In the genomic region with DNA sequence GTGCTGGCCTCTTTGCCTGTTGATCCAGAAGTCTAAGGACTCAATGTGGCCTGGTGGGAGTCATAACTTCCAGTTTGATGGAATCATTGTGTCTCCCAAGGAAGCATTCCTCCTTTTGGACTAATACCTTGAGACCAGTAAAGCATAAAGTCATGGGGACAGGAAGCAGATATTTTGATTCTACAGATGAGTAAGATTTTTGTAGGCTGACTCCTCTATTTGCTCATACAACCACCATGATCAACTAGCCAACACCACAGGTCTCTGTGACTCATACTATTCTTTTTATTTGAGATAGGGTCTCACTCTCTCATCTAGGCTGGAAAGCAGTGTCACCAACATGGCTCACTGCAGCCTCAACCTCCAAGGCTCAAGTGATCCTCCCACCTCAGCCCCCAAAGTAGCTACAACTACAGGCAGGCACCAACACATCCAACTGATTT, we compare ENCODE assay signal across 15 cellular contexts. TPM values are rescaled to one million over a fixed set of nuclear protein-coding genes. Genes with fewer than 3 reads are reported as not detected.
DNase-seq lines count a peak whose midpoint lies in the region; ATAC-seq, FAIRE-seq and TF ChIP-seq lines count a peak whose summit lies in the region.
"Had no signal": no experiment of that assay in that cellular context is flagged by ENCODE, and none has a peak within 500 bp of the region (broad histone marks: within the 10 kb centered on the region; RNA-seq: fewer than 3 reads in every experiment).

No MANE protein-coding gene starts in this region.

- H3K36me3 Mint-ChIP-seq in activated T-cell treated with anti-CD3 and anti-CD28 coated beads, Interleukin-2, amount 50 U/mL, for 4 hours (ENCODE audit: insufficient read depth): no peaks in the 10 kb centered on the region
- H3K36me3 Mint-ChIP-seq: stimulated activated naive B cell treated with anti-CD40 and anti-IgM and Interleukin-4, amounts not matched to agents 10 μg/mL and 1 μg/mL and 100 μg/mL, for 72 hours had no signal

- H3K9me3 ChIP-seq in GM12878 (replicated peaks; ENCODE audit: control insufficient read depth, insufficient read depth, low read length) (no peaks in the 10 kb centered on the region), skeletal muscle satellite cell (replicated peaks; ENCODE audit: low read length) (no peaks in the 10 kb centered on the region)

- H4K20me1 ChIP-seq in GM12878 (ENCODE audit: control insufficient read depth, insufficient read depth): no peaks in the 10 kb centered on the region

- in situ Hi-C loops in GM12878 (cut with MboI): no loop called here

- intact Hi-C loops in GM12878 (cut with micrococcal nuclease; ENCODE audit: unreplicated experiment): no loop called here

- H2AFZ ChIP-seq in GM12878 (ENCODE audit: control insufficient read depth, low read depth, low read length): no peak overlapping the region

- H3K4me3 Mint-ChIP-seq in activated T-cell treated with anti-CD3 and anti-CD28 coated beads, Interleukin-2, amount 50 U/mL, for 4 hours: peak overlapping the region; percentile 38
- H3K4me3 Mint-ChIP-seq: stimulated activated naive B cell treated with anti-CD40 and anti-IgM and Interleukin-4, amounts not matched to agents 10 μg/mL and 1 μg/mL and 100 μg/mL, for 72 hours had no signal

- H3K9me3 Mint-ChIP-seq in activated T-cell treated with anti-CD3 and anti-CD28 coated beads, Interleukin-2, amount 50 U/mL, for 4 hours: no peaks in the 10 kb centered on the region
- H3K9me3 Mint-ChIP-seq: stimulated activated naive B cell treated with anti-CD40 and anti-IgM and Interleukin-4, amounts not matched to agents 10 μg/mL and 1 μg/mL and 100 μg/mL, for 72 hours had no signal

- H3K4me3 ChIP-seq in GM12878: no peak overlapping the region
- no peak overlapping the region for H3K4me3 ChIP-seq in skeletal muscle satellite cell (ENCODE audit: low read length)

- RAD21 ChIA-PET in GM12878 (lab: Charles Lee; ENCODE audit: unreplicated experiment): no interaction called here

- no peak for TF ChIP-seq EP300 in GM12878 (IDR thresholded peaks at IDR 0.05; ENCODE audit: borderline replicate concordance in 1 of 2, control insufficient read depth in 1 of 2, low read depth in 2 of 2, low read length in 2 of 2)

- TF ChIP-seq POLR2A in GM12878 (IDR thresholded peaks at IDR 0.05; ENCODE audit: low read depth, low read length): no peak

- no peak overlapping the region for H3K4me2 ChIP-seq in GM12878 (ENCODE audit: control insufficient read depth, insufficient read depth)
- peak overlapping the region; percentile 39 for H3K4me2 ChIP-seq in skeletal muscle satellite cell (ENCODE audit: low read length)

- H3K4me1 Mint-ChIP-seq in activated T-cell treated with anti-CD3 and anti-CD28 coated beads, Interleukin-2, amount 50 U/mL, for 4 hours (ENCODE audit: low read depth): peaks cover 62% of the 10 kb centered on the region

- SMC1A ChIA-PET in GM12878 (lab: Charles Lee; ENCODE audit: uncharacterized antibody, unreplicated experiment): interaction anchor here (1.5 kb wide), 1 partner anchor 14 kb away, joined by 5 read pairs; no protein-coding TSS in a partner anchor

- DNase-seq in activated T-cell treated with anti-CD3 and anti-CD28 coated beads, Interleukin-2, amount 50 U/mL, for 4 hours: no peak
- DNase-seq in activated T-cell treated with anti-CD3 and anti-CD28 coated beads for 4 hours (no peak), M059J (ENCODE audit: low read depth) (peak; percentile 94), GM12878 (ENCODE audit: low read depth, low spot score) (no peak), anterior cingulate cortex (lab: John Stamatoyannopoulos, UW) (no peak), ecto neural progenitor cell (ENCODE audit: low spot score) (no peak)
- DNase-seq: AML-193; left cardiac atrium; NCI-H510A treated with DMSO at 0.1 percent for 48 hours; stimulated activated CD4-positive, alpha-beta T cell treated with anti-CD3 and anti-CD28 coated beads, Interleukin-12 subunit alpha, Interleukin-12 subunit beta, amount 100 ng/mL, for 4 hours; stimulated activated naive B cell treated with anti-CD40 and anti-IgM and Interleukin-4, amounts not matched to agents 10 μg/mL and 1 μg/mL and 100 μg/mL, for 72 hours had no signal

- H3K4me1 ChIP-seq in GM12878 (ENCODE audit: control insufficient read depth, insufficient read depth, low read length): peaks cover 21% of the 10 kb centered on the region
- peaks cover 76% of the 10 kb centered on the region for H3K4me1 ChIP-seq in skeletal muscle satellite cell (ENCODE audit: control insufficient read depth, insufficient read depth, low read length)

- H3K27ac ChIP-seq in GM12878 (ENCODE audit: control insufficient read depth, insufficient read depth): no peak overlapping the region

- no peak for TF ChIP-seq CTCF in GM12878 (IDR thresholded peaks at IDR 0.05 in 2 of 3, conservative IDR thresholded peaks at IDR 0.05 in 1 of 3; ENCODE audit: control insufficient read depth in 2 of 3, extremely low read depth in 1 of 3, insufficient read depth in 1 of 3, low read depth in 3 of 3, low read length in 3 of 3)

- POLR2A ChIA-PET in GM12878 (lab: Charles Lee): interaction anchor here (0.7 kb wide), 1 partner anchor 1958 kb away, joined by 6 read pairs; no protein-coding TSS in a partner anchor

- TF ChIP-seq RAD21 in GM12878 (IDR thresholded peaks at IDR 0.05; ENCODE audit: insufficient read depth, low read depth, low read length): no peak

- H3K9ac ChIP-seq in GM12878 (ENCODE audit: control insufficient read depth, insufficient read depth, low read length) (no peak overlapping the region), skeletal muscle satellite cell (ENCODE audit: low read depth, low read length) (peak overlapping the region; percentile 31)

- BruUV-seq in GM12878 (replicated peaks; lab: Mats Ljungman, UMichigan): no TSS peak

- FAIRE-seq in GM12878 (lab: Jason Lieb, UNC): no peak

- H3K79me2 ChIP-seq in GM12878 (ENCODE audit: control insufficient read depth, insufficient read depth, low read length): no peaks in the 10 kb centered on the region

- H3K27me3 Mint-ChIP-seq in activated T-cell treated with anti-CD3 and anti-CD28 coated beads, Interleukin-2, amount 50 U/mL, for 4 hours (ENCODE audit: low read depth): peaks cover 21% of the 10 kb centered on the region

- no peaks in the 10 kb centered on the region for H3K36me3 ChIP-seq in GM12878 (ENCODE audit: control insufficient read depth in 2 of 2, insufficient read depth in 2 of 2, low read length in 1 of 2)
- H3K36me3 ChIP-seq in skeletal muscle satellite cell (ENCODE audit: insufficient read depth, low read length): no peaks in the 10 kb centered on the region

- CTCF ChIA-PET in GM12878 (lab: Yijun Ruan, JAX): interaction anchor here (1.3 to 1.5 kb wide), 2 partner anchors 14 to 87 kb away, joined by 3 to 4 read pairs; no protein-coding TSS in a partner anchor

- H3K27me3 ChIP-seq in GM12878 (replicated peaks in 1 of 2; ENCODE audit: control insufficient read depth in 2 of 2, insufficient read depth in 2 of 2, low read length in 1 of 2) (peaks cover 0 to 5% of the 10 kb centered on the region in 2 experiments; a peak in 2 of 4 replicates), skeletal muscle satellite cell (ENCODE audit: control insufficient read depth, insufficient read depth, low read length) (no peaks in the 10 kb centered on the region)

- peak; percentile 74 to 80 for ATAC-seq in activated T-cell treated with anti-CD3 and anti-CD28 coated beads, Interleukin-2, amount 50 U/mL, for 4 hours
- ATAC-seq in GM12878 (peak; percentile 12), GM21723 (IDR thresholded peaks at IDR 0.05; ENCODE audit: unreplicated experiment) (no peak)
- ATAC-seq: left cardiac atrium had no signal

RNA-seq across cellular contexts. Expression of gene MT2A, which starts 6.2 kb away (rescaled TPM):
- total RNA-seq in activated T-cell treated with anti-CD3 and anti-CD28 coated beads, Interleukin-2, amount 50 U/mL, for 4 hours: 100 to 1,000 TPM; 186 to 438 (median 301) TPM
- 521 and 535 TPM in 2 replicates for total RNA-seq in M059J (2014; rRNA removed; shearing (Covaris generic))
- 5.4 and 5.6 TPM in 2 replicates for total RNA-seq in GM12878 (2013; cell fraction: nucleolus; rRNA removed)
- 19.0 and 20.1 TPM in 2 replicates for total RNA-seq in GM12878 (2014; rRNA removed)
- 10.7 and 12.7 TPM in 2 replicates for total RNA-seq in GM12878 (2014; rRNA removed; fragmentation: Illumina TruSeq; extraction: Trizol)
- 44.8 and 54.8 TPM in 2 replicates for total RNA-seq in GM12878 (2021)
- polyA plus RNA-seq in GM12878 (2011; ENCODE audit: low read depth): 2.0 TPM
- polyA plus RNA-seq in GM12878 (2011; rRNA removed): 8.1 and 11.3 TPM in 2 replicates
- 17.2 and 28.6 TPM in 2 replicates for polyA plus RNA-seq in GM12878 (2011; cell fraction: cytosol; rRNA removed)
- 19.9 and 26.7 TPM in 2 replicates for polyA plus RNA-seq in GM12878 (2011; cell fraction: nucleus; rRNA removed)
- polyA plus RNA-seq in GM12878 (2012): 36.2 and 51.8 TPM in 2 replicates
- polyA plus RNA-seq in GM12878 (2014; fragmentation: Illumina TruSeq; extraction: Trizol): 0.41 and 7.3 TPM in 2 replicates
- polyA plus RNA-seq in GM12878 (2014; fragmentation: Nextera tagmentation; extraction: Ambion mirVana): 10 to 100 TPM; 56.3 to 75.3 TPM
- polyA plus RNA-seq in GM12878 (2014; rRNA removed): 52.3 and 59.0 TPM in 2 replicates
- 100 to 1,000 TPM; 270 to 271 TPM for polyA plus RNA-seq in GM12878 (2016; fragmentation: Nextera tagmentation; extraction: Ambion mirVana)
- polyA minus RNA-seq in GM12878 (2011; rRNA and poly(A)+ RNA removed): 6.4 and 16.9 TPM in 2 replicates
- 22.2 and 29.9 TPM in 2 replicates for polyA minus RNA-seq in GM12878 (2011; cell fraction: cytosol; rRNA and poly(A)+ RNA removed)
- polyA minus RNA-seq in GM12878 (2011; cell fraction: nucleus; rRNA and poly(A)+ RNA removed): 6.8 and 8.8 TPM in 2 replicates
- total RNA-seq in skeletal muscle satellite cell (2012; rRNA removed): 524 and 636 TPM in 2 replicates
- polyA plus RNA-seq: neural cell had no signal

RNA-seq across cellular contexts. Expression of gene MT1E, which starts 11.0 kb away (rescaled TPM):
- 100 to 1,000 TPM in 1 of 3 donors, 10 to 100 TPM in 2; 49.1 to 122 (median 71.4) TPM for total RNA-seq in activated T-cell treated with anti-CD3 and anti-CD28 coated beads, Interleukin-2, amount 50 U/mL, for 4 hours
- 89.2 and 89.4 TPM in 2 replicates for total RNA-seq in M059J (2014; rRNA removed; shearing (Covaris generic))
- total RNA-seq in GM12878 (2013; cell fraction: nucleolus; rRNA removed): not detected in 2 replicates
- total RNA-seq in GM12878 (2014; rRNA removed) (10.0 and 11.0 TPM in 2 replicates), GM12878 (2014; rRNA removed; fragmentation: Illumina TruSeq; extraction: Trizol) (7.6 and 7.9 TPM in 2 replicates), GM12878 (2021) (10.6 and 12.7 TPM in 2 replicates)
- not detected for polyA plus RNA-seq in GM12878 (2011; ENCODE audit: low read depth)
- polyA plus RNA-seq in GM12878 (2011; rRNA removed) (16.8 and 18.2 TPM in 2 replicates), GM12878 (2014; fragmentation: Illumina TruSeq; extraction: Trizol) (0.48 and 5.8 TPM in 2 replicates), GM12878 (2014; fragmentation: Nextera tagmentation; extraction: Ambion mirVana) (10 to 100 TPM; 17.7 to 20.7 TPM), GM12878 (2014; rRNA removed) (16.2 and 18.8 TPM in 2 replicates), GM12878 (2016; fragmentation: Nextera tagmentation; extraction: Ambion mirVana) (10 to 100 TPM; 20.1 to 22.3 TPM)
- 75.7 and 90.2 TPM in 2 replicates for polyA plus RNA-seq in GM12878 (2011; cell fraction: cytosol; rRNA removed)
- polyA plus RNA-seq in GM12878 (2011; cell fraction: nucleus; rRNA removed): 49.1 and 65.0 TPM in 2 replicates
- polyA plus RNA-seq in GM12878 (2012): 3.3 and 5.2 TPM in 2 replicates
- 11.3 and 52.1 TPM in 2 replicates for polyA minus RNA-seq in GM12878 (2011; rRNA and poly(A)+ RNA removed)
- polyA minus RNA-seq in GM12878 (2011; cell fraction: cytosol; rRNA and poly(A)+ RNA removed): 19.8 and 20.5 TPM in 2 replicates
- 8.7 and 9.7 TPM in 2 replicates for polyA minus RNA-seq in GM12878 (2011; cell fraction: nucleus; rRNA and poly(A)+ RNA removed)
- total RNA-seq in skeletal muscle satellite cell (2012; rRNA removed): 578 and 773 TPM in 2 replicates
- total RNA-seq: SK-MEL-5 had no signal
- polyA plus RNA-seq: neural cell had no signal

RNA-seq across cellular contexts. Expression of gene MT1M, which starts 17.9 kb away (rescaled TPM):
- total RNA-seq in activated T-cell treated with anti-CD3 and anti-CD28 coated beads, Interleukin-2, amount 50 U/mL, for 4 hours: under 1 TPM in 1 of 3 donors, not detected in 2; 0.48 TPM
- total RNA-seq in M059J (2014; rRNA removed; shearing (Covaris generic)): 0.22 and 1.4 TPM in 2 replicates
- total RNA-seq in GM12878 (2013; cell fraction: nucleolus; rRNA removed): not detected in 2 replicates
- total RNA-seq in GM12878 (2014; rRNA removed) (not detected in 2 replicates), GM12878 (2014; rRNA removed; fragmentation: Illumina TruSeq; extraction: Trizol) (not detected in 2 replicates), GM12878 (2021) (not detected in 2 replicates)
- not detected for polyA plus RNA-seq in GM12878 (2011; ENCODE audit: low read depth)
- polyA plus RNA-seq in GM12878 (2011; rRNA removed) (not detected in 2 replicates), GM12878 (2014; fragmentation: Illumina TruSeq; extraction: Trizol) (not detected in 2 replicates), GM12878 (2014; fragmentation: Nextera tagmentation; extraction: Ambion mirVana) (not detected), GM12878 (2014; rRNA removed) (not detected in 2 replicates), GM12878 (2016; fragmentation: Nextera tagmentation; extraction: Ambion mirVana) (not detected)
- not detected in 2 replicates for polyA plus RNA-seq in GM12878 (2011; cell fraction: cytosol; rRNA removed)
- not detected in 2 replicates for polyA plus RNA-seq in GM12878 (2011; cell fraction: nucleus; rRNA removed)
- polyA plus RNA-seq in GM12878 (2012): not detected in 2 replicates
- polyA minus RNA-seq in GM12878 (2011; rRNA and poly(A)+ RNA removed): not detected in 2 replicates
- polyA minus RNA-seq in GM12878 (2011; cell fraction: cytosol; rRNA and poly(A)+ RNA removed): not detected in 2 replicates
- polyA minus RNA-seq in GM12878 (2011; cell fraction: nucleus; rRNA and poly(A)+ RNA removed): not detected in 2 replicates
- total RNA-seq in skeletal muscle satellite cell (2012; rRNA removed): 6.3 and 10.0 TPM in 2 replicates
- total RNA-seq: SK-MEL-5 had no signal
- polyA plus RNA-seq: neural cell had no signal

RNA-seq across cellular contexts. Expression of gene MT1A, which starts 23.9 kb away (rescaled TPM):
- not detected for total RNA-seq in activated T-cell treated with anti-CD3 and anti-CD28 coated beads, Interleukin-2, amount 50 U/mL, for 4 hours
- total RNA-seq in M059J (2014; rRNA removed; shearing (Covaris generic)): 9.6 TPM in 1 of 2 replicates, not detected in the other
- total RNA-seq in GM12878 (2013; cell fraction: nucleolus; rRNA removed): not detected in 2 replicates
- total RNA-seq in GM12878 (2014; rRNA removed): not detected in 2 replicates
- not detected in 2 replicates for total RNA-seq in GM12878 (2014; rRNA removed; fragmentation: Illumina TruSeq; extraction: Trizol)
- not detected in 2 replicates for total RNA-seq in GM12878 (2021)
- not detected for polyA plus RNA-seq in GM12878 (2011; ENCODE audit: low read depth)
- polyA plus RNA-seq in GM12878 (2011; rRNA removed): not detected in 2 replicates
- polyA plus RNA-seq in GM12878 (2011; cell fraction: cytosol; rRNA removed): not detected in 2 replicates
- not detected in 2 replicates for polyA plus RNA-seq in GM12878 (2011; cell fraction: nucleus; rRNA removed)
- not detected in 2 replicates for polyA plus RNA-seq in GM12878 (2012)
- polyA plus RNA-seq in GM12878 (2014; fragmentation: Illumina TruSeq; extraction: Trizol): not detected in 2 replicates
- polyA plus RNA-seq in GM12878 (2014; fragmentation: Nextera tagmentation; extraction: Ambion mirVana): not detected
- polyA plus RNA-seq in GM12878 (2014; rRNA removed): not detected in 2 replicates
- polyA plus RNA-seq in GM12878 (2016; fragmentation: Nextera tagmentation; extraction: Ambion mirVana): not detected
- not detected in 2 replicates for polyA minus RNA-seq in GM12878 (2011; rRNA and poly(A)+ RNA removed)
- polyA minus RNA-seq in GM12878 (2011; cell fraction: cytosol; rRNA and poly(A)+ RNA removed): not detected in 2 replicates
- polyA minus RNA-seq in GM12878 (2011; cell fraction: nucleus; rRNA and poly(A)+ RNA removed): not detected in 2 replicates
- total RNA-seq in skeletal muscle satellite cell (2012; rRNA removed): 17.7 and 23.6 TPM in 2 replicates
- total RNA-seq: SK-MEL-5 had no signal
- polyA plus RNA-seq: neural cell had no signal

RNA-seq across cellular contexts. Expression of gene MT3, which starts 25.2 kb away (rescaled TPM):
- total RNA-seq in activated T-cell treated with anti-CD3 and anti-CD28 coated beads, Interleukin-2, amount 50 U/mL, for 4 hours: under 1 TPM in 1 of 3 donors, not detected in 2; 0.35 TPM
- not detected in 2 replicates for total RNA-seq in M059J (2014; rRNA removed; shearing (Covaris generic))
- not detected in 2 replicates for total RNA-seq in GM12878 (2013; cell fraction: nucleolus; rRNA removed)
- total RNA-seq in GM12878 (2014; rRNA removed) (not detected in 2 replicates), GM12878 (2014; rRNA removed; fragmentation: Illumina TruSeq; extraction: Trizol) (not detected in 2 replicates), GM12878 (2021) (not detected in 2 replicates)
- polyA plus RNA-seq in GM12878 (2011; ENCODE audit: low read depth): not detected
- polyA plus RNA-seq in GM12878 (2011; rRNA removed) (0.24 and 0.41 TPM in 2 replicates), GM12878 (2014; fragmentation: Illumina TruSeq; extraction: Trizol) (not detected in 2 replicates), GM12878 (2014; fragmentation: Nextera tagmentation; extraction: Ambion mirVana) (not detected), GM12878 (2014; rRNA removed) (not detected in 2 replicates), GM12878 (2016; fragmentation: Nextera tagmentation; extraction: Ambion mirVana) (not detected)
- polyA plus RNA-seq in GM12878 (2011; cell fraction: cytosol; rRNA removed): 0.33 and 0.46 TPM in 2 replicates
- 0.25 TPM in 1 of 2 replicates, not detected in the other for polyA plus RNA-seq in GM12878 (2011; cell fraction: nucleus; rRNA removed)
- polyA plus RNA-seq in GM12878 (2012): 1.00 TPM in 1 of 2 replicates, not detected in the other
- not detected in 2 replicates for polyA minus RNA-seq in GM12878 (2011; rRNA and poly(A)+ RNA removed)
- polyA minus RNA-seq in GM12878 (2011; cell fraction: cytosol; rRNA and poly(A)+ RNA removed): not detected in 2 replicates
- not detected in 2 replicates for polyA minus RNA-seq in GM12878 (2011; cell fraction: nucleus; rRNA and poly(A)+ RNA removed)
- 2.2 TPM in 1 of 2 replicates, not detected in the other for total RNA-seq in skeletal muscle satellite cell (2012; rRNA removed)
- total RNA-seq: SK-MEL-5 had no signal
